In the genomic region with DNA sequence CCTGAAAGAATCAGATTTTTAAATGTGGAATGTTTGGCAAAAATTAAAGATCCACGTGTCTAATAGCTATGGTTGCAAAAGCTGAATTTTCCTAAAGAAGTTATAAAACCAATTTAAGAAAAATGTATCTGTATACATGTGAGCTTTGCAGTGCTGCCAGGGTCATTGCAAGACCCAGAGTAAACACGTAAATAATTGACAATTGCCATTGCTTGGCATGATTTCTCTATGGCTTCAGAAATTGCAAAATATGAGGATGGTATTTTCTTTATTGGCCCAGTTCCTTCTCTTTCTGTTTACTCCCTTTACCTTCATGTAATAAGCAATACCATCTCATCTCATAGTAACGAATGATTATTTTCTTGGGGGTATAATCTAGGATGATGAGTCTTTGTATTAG, we compare ENCODE assay signal across 30 cellular contexts.
"Had no signal": no experiment of that assay in that cellular context is flagged by ENCODE, and none has a peak within 500 bp of the region (broad histone marks: within the 10 kb centered on the region; RNA-seq: fewer than 3 reads in every experiment).

No MANE protein-coding gene starts in this region.

- DNase-seq: activated effector memory CD4-positive, alpha-beta T cell treated with anti-CD3 and anti-CD28 coated beads, Interleukin-2, amount 50 U/mL, for 16 hours; activated effector memory CD4-positive, alpha-beta T cell treated with Interleukin-2 at 50 U/mL for 16 hours; activated gamma-delta T cell; activated gamma-delta T cell treated with Interleukin-2 at 50 U/mL for 16 hours; activated naive CD4-positive, alpha-beta T cell; activated naive CD4-positive, alpha-beta T cell treated with anti-CD3 and anti-CD28 coated beads for 36 hours; activated naive CD4-positive, alpha-beta T cell treated with anti-CD3 and anti-CD28 coated beads, Interleukin-2, amount 10 ng/mL, durations not matched to agents 7 days and 5 days; activated naive CD4-positive, alpha-beta T cell treated with anti-CD3 and anti-CD28 coated beads, Interleukin-2, amount 50 U/mL, for 16 hours; activated naive CD4-positive, alpha-beta T cell treated with Interleukin-2 at 50 U/mL for 16 hours; activated naive CD8-positive, alpha-beta T cell treated with anti-CD3 and anti-CD28 coated beads for 36 hours; activated naive CD8-positive, alpha-beta T cell treated with anti-CD3 and anti-CD28 coated beads, Interleukin-2, amount 10 ng/mL, durations not matched to agents 7 days and 5 days; activated naive CD8-positive, alpha-beta T cell treated with anti-CD3 and anti-CD28 coated beads, Interleukin-2, amount 50 U/mL, for 24 hours; activated T-cell treated with anti-CD3 and anti-CD28 coated beads, Interleukin-2, amount 50 U/mL, for 24 hours; activated T-cell treated with anti-CD3 and anti-CD28 coated beads, Interleukin-2, amount 50 U/mL, for 4 hours; activated T-cell treated with anti-CD3 and anti-CD28 coated beads, Interleukin-2, amount 50 U/mL, for 48 hours; activated T-cell treated with anti-CD3 and anti-CD28 coated beads, Interleukin-2, amount 50 U/mL, for 72 hours; adrenal gland; amniotic stem cell; amygdala; anterior cingulate cortex; aorta; body of pancreas; brain microvascular endothelial cell; caudate nucleus; central memory CD4-positive, alpha-beta T cell; cerebellar nuclear complex had no signal

- FAIRE-seq: astrocyte, bronchial epithelial cell had no signal

- ATAC-seq: activated naive CD4-positive, alpha-beta T cell treated with anti-CD3 and anti-CD28 coated beads, Interleukin-2, amount 50 U/mL, for 72 hours; activated naive CD8-positive, alpha-beta T cell treated with anti-CD3 and anti-CD28 coated beads, Interleukin-2, amount 50 U/mL, for 24 hours; activated T-cell treated with anti-CD3 and anti-CD28 coated beads, Interleukin-2, amount 50 U/mL, for 4 hours; activated T-cell treated with anti-CD3 and anti-CD28 coated beads, Interleukin-2, amount 50 U/mL, for 72 hours; activated T-helper 17 cell treated with anti-CD3 and anti-CD28 coated beads, Interleukin-2, amount 50 U/mL, for 72 hours; body of pancreas had no signal
